In the genomic region with DNA sequence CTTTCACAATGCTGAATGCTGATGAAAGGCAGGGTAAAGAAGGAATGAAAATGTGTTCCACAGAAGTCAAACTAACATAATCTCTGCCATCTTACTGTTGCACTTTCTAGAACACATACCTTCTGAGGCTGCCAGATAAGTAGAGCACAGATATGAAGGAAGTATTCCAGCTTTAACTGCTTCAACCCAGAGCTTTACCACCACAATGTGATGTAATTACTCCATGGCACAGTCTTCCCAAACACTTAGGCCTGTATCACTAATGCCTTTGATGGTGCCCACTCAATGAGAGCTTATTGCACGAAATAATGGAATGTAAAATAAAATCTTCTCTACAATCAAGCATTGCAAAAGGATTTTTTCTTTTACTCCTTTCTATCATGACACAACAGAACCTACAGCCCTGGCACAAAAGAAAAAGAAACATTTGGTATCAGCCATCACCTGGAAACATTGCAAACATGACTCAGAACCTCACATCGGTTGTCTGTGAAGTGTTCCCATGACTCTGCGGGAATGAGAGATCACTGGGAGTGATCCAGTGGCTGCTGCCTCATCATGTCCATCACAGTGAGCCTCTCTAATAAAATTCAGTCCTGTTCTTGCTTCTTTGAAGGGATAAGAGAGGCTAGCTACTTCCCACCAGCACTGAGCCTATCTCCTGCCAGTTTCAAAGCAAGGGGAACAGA, we compare ENCODE assay signal across 1 cellular context.
TF ChIP-seq lines count a peak whose summit lies in the region.

No MANE protein-coding gene starts in this region.

TF ChIP-seq in HepG2, 621 proteins besides CTCF, POLR2A, EP300 and RAD21 (continued from another document):
- TF ChIP-seq, protein P1, sequence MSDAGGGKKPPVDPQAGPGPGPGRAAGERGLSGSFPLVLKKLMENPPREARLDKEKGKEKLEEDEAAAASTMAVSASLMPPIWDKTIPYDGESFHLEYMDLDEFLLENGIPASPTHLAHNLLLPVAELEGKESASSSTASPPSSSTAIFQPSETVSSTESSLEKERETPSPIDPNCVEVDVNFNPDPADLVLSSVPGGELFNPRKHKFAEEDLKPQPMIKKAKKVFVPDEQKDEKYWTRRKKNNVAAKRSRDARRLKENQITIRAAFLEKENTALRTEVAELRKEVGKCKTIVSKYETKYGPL (CRISPR knock-in tag; IDR thresholded peaks at IDR 0.05) = no peak
- TF ChIP-seq MAZ (IDR thresholded peaks at IDR 0.05; ENCODE audit: borderline replicate concordance, low read depth, low read length) (no peak), MAZ (CRISPR knock-in tag; IDR thresholded peaks at IDR 0.05; ENCODE audit: low read depth) (no peak), RNF2 (conservative IDR thresholded peaks at IDR 0.05; ENCODE audit: low read depth) (no peak), HMGA1 (CRISPR knock-in tag; conservative IDR thresholded peaks at IDR 0.05) (no peak)
- TF ChIP-seq, protein P2, sequence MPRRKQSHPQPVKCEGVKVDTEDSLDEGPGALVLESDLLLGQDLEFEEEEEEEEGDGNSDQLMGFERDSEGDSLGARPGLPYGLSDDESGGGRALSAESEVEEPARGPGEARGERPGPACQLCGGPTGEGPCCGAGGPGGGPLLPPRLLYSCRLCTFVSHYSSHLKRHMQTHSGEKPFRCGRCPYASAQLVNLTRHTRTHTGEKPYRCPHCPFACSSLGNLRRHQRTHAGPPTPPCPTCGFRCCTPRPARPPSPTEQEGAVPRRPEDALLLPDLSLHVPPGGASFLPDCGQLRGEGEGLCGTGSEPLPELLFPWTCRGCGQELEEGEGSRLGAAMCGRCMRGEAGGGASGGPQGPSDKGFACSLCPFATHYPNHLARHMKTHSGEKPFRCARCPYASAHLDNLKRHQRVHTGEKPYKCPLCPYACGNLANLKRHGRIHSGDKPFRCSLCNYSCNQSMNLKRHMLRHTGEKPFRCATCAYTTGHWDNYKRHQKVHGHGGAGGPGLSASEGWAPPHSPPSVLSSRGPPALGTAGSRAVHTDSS (CRISPR knock-in tag; conservative IDR thresholded peaks at IDR 0.05) = no peak
- TF ChIP-seq, protein P3, sequence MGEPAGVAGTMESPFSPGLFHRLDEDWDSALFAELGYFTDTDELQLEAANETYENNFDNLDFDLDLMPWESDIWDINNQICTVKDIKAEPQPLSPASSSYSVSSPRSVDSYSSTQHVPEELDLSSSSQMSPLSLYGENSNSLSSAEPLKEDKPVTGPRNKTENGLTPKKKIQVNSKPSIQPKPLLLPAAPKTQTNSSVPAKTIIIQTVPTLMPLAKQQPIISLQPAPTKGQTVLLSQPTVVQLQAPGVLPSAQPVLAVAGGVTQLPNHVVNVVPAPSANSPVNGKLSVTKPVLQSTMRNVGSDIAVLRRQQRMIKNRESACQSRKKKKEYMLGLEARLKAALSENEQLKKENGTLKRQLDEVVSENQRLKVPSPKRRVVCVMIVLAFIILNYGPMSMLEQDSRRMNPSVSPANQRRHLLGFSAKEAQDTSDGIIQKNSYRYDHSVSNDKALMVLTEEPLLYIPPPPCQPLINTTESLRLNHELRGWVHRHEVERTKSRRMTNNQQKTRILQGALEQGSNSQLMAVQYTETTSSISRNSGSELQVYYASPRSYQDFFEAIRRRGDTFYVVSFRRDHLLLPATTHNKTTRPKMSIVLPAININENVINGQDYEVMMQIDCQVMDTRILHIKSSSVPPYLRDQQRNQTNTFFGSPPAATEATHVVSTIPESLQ (CRISPR knock-in tag; conservative IDR thresholded peaks at IDR 0.05) = no peak
